Comparison of ENCODE assay signal across 1 cellular context in the genomic region with DNA sequence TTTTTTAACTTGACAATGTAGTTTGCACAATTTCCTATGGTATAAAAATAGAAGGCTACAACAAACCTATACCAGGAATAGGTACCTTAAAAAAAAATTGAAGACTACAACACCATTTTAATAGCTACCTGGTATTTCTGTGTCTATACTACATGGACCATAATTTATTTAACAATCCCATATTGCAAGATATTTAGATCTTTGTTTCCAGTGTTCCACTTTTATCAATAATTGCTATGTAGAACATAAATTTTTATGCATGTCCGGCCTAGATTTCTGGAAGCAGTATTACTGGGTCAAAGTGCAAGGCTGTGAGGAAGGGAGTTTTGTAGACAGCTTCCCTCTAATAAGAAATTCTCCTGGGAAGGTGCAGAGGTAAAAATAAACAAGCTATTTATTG.
TF ChIP-seq lines count a peak whose summit lies in the region.

No MANE protein-coding gene starts in this region.

TF ChIP-seq in HepG2, 621 proteins besides CTCF, POLR2A, EP300 and RAD21 (continues in another document):
- TF ChIP-seq FOXP1 (IDR thresholded peaks at IDR 0.05): no peak
- TF ChIP-seq FOXP1 (CRISPR knock-in tag; IDR thresholded peaks at IDR 0.05): no peak
- peak; percentile 17; the same call in 1 of the 2 replicates for TF ChIP-seq NR2F6 (IDR thresholded peaks at IDR 0.05)
- TF ChIP-seq NR2F6 (CRISPR knock-in tag; IDR thresholded peaks at IDR 0.05): no peak
- no peak for TF ChIP-seq ZNF460 (CRISPR knock-in tag; IDR thresholded peaks at IDR 0.05; ENCODE audit: borderline replicate concordance)
- TF ChIP-seq CBX1 (IDR thresholded peaks at IDR 0.05; ENCODE audit: low read depth): no peak
- no peak for TF ChIP-seq ZNF746 (CRISPR knock-in tag; IDR thresholded peaks at IDR 0.05)
- peak; percentile 32; the same call in 1 of the 2 replicates for TF ChIP-seq MTF2 (CRISPR knock-in tag; IDR thresholded peaks at IDR 0.05; ENCODE audit: borderline replicate concordance)
- TF ChIP-seq ATF7-NPFF (CRISPR knock-in tag; IDR thresholded peaks at IDR 0.05; ENCODE audit: low read depth): peak; percentile 73; the same call in 1 of the 2 replicates
- TF ChIP-seq ZNF225 (CRISPR knock-in tag; IDR thresholded peaks at IDR 0.05): no peak
- no peak for TF ChIP-seq MAFG (CRISPR knock-in tag; IDR thresholded peaks at IDR 0.05)
- TF ChIP-seq, protein P1, sequence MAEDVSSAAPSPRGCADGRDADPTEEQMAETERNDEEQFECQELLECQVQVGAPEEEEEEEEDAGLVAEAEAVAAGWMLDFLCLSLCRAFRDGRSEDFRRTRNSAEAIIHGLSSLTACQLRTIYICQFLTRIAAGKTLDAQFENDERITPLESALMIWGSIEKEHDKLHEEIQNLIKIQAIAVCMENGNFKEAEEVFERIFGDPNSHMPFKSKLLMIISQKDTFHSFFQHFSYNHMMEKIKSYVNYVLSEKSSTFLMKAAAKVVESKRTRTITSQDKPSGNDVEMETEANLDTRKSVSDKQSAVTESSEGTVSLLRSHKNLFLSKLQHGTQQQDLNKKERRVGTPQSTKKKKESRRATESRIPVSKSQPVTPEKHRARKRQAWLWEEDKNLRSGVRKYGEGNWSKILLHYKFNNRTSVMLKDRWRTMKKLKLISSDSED (CRISPR knock-in tag; IDR thresholded peaks at IDR 0.05): no peak
- TF ChIP-seq SAP130 (CRISPR knock-in tag; IDR thresholded peaks at IDR 0.05; ENCODE audit: low read depth): 0 out of 2 replicates have a peak, but pooled peaks have one; percentile 2
- TF ChIP-seq CBX5 (CRISPR knock-in tag; IDR thresholded peaks at IDR 0.05; ENCODE audit: borderline replicate concordance): no peak
- TF ChIP-seq ARNT2 (CRISPR knock-in tag; IDR thresholded peaks at IDR 0.05; ENCODE audit: low read depth): 0 out of 2 replicates have a peak, but pooled peaks have one; percentile 41
- no peak for TF ChIP-seq DR1 (CRISPR knock-in tag; IDR thresholded peaks at IDR 0.05)
- TF ChIP-seq KAT8 (CRISPR knock-in tag; IDR thresholded peaks at IDR 0.05): no peak
- TF ChIP-seq, protein P2, sequence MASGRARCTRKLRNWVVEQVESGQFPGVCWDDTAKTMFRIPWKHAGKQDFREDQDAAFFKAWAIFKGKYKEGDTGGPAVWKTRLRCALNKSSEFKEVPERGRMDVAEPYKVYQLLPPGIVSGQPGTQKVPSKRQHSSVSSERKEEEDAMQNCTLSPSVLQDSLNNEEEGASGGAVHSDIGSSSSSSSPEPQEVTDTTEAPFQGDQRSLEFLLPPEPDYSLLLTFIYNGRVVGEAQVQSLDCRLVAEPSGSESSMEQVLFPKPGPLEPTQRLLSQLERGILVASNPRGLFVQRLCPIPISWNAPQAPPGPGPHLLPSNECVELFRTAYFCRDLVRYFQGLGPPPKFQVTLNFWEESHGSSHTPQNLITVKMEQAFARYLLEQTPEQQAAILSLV (CRISPR knock-in tag; IDR thresholded peaks at IDR 0.05; ENCODE audit: borderline replicate concordance): no peak
- no peak for TF ChIP-seq RBM39 (IDR thresholded peaks at IDR 0.05; ENCODE audit: low read depth, low read length, poor library complexity, severe bottlenecking)
- TF ChIP-seq, protein P3, sequence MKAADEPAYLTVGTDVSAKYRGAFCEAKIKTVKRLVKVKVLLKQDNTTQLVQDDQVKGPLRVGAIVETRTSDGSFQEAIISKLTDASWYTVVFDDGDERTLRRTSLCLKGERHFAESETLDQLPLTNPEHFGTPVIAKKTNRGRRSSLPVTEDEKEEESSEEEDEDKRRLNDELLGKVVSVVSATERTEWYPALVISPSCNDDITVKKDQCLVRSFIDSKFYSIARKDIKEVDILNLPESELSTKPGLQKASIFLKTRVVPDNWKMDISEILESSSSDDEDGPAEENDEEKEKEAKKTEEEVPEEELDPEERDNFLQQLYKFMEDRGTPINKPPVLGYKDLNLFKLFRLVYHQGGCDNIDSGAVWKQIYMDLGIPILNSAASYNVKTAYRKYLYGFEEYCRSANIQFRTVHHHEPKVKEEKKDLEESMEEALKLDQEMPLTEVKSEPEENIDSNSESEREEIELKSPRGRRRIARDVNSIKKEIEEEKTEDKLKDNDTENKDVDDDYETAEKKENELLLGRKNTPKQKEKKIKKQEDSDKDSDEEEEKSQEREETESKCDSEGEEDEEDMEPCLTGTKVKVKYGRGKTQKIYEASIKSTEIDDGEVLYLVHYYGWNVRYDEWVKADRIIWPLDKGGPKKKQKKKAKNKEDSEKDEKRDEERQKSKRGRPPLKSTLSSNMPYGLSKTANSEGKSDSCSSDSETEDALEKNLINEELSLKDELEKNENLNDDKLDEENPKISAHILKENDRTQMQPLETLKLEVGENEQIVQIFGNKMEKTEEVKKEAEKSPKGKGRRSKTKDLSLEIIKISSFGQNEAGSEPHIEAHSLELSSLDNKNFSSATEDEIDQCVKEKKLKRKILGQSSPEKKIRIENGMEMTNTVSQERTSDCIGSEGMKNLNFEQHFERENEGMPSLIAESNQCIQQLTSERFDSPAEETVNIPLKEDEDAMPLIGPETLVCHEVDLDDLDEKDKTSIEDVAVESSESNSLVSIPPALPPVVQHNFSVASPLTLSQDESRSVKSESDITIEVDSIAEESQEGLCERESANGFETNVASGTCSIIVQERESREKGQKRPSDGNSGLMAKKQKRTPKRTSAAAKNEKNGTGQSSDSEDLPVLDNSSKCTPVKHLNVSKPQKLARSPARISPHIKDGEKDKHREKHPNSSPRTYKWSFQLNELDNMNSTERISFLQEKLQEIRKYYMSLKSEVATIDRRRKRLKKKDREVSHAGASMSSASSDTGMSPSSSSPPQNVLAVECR (CRISPR knock-in tag; IDR thresholded peaks at IDR 0.05; ENCODE audit: borderline replicate concordance): no peak
- no peak for TF ChIP-seq TMF1 (CRISPR knock-in tag; IDR thresholded peaks at IDR 0.05; ENCODE audit: low read depth)
- no peak for TF ChIP-seq YEATS4 (CRISPR knock-in tag; IDR thresholded peaks at IDR 0.05; ENCODE audit: borderline replicate concordance)
- TF ChIP-seq DMAP1 (CRISPR knock-in tag; IDR thresholded peaks at IDR 0.05): no peak; the same call in 1 of the 2 replicates
- TF ChIP-seq, protein P4, sequence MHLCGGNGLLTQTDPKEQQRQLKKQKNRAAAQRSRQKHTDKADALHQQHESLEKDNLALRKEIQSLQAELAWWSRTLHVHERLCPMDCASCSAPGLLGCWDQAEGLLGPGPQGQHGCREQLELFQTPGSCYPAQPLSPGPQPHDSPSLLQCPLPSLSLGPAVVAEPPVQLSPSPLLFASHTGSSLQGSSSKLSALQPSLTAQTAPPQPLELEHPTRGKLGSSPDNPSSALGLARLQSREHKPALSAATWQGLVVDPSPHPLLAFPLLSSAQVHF (CRISPR knock-in tag; IDR thresholded peaks at IDR 0.05): no peak
- TF ChIP-seq ZSCAN12 (CRISPR knock-in tag; IDR thresholded peaks at IDR 0.05): no peak
- TF ChIP-seq, protein P5, sequence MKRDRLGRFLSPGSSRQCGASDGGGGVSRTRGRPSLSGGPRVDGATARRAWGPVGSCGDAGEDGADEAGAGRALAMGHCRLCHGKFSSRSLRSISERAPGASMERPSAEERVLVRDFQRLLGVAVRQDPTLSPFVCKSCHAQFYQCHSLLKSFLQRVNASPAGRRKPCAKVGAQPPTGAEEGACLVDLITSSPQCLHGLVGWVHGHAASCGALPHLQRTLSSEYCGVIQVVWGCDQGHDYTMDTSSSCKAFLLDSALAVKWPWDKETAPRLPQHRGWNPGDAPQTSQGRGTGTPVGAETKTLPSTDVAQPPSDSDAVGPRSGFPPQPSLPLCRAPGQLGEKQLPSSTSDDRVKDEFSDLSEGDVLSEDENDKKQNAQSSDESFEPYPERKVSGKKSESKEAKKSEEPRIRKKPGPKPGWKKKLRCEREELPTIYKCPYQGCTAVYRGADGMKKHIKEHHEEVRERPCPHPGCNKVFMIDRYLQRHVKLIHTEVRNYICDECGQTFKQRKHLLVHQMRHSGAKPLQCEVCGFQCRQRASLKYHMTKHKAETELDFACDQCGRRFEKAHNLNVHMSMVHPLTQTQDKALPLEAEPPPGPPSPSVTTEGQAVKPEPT (CRISPR knock-in tag; IDR thresholded peaks at IDR 0.05; ENCODE audit: low read depth): no peak
- no peak for TF ChIP-seq PHF21A (CRISPR knock-in tag; IDR thresholded peaks at IDR 0.05)
- TF ChIP-seq ZNF234 (CRISPR knock-in tag; conservative IDR thresholded peaks at IDR 0.05): no peak
- TF ChIP-seq CHD4 (IDR thresholded peaks at IDR 0.05; ENCODE audit: borderline replicate concordance, low read length): no peak
- no peak for TF ChIP-seq FOSL1 (CRISPR knock-in tag; IDR thresholded peaks at IDR 0.05; ENCODE audit: borderline replicate concordance)
- no peak for TF ChIP-seq ERF (CRISPR knock-in tag; IDR thresholded peaks at IDR 0.05)
- no peak for TF ChIP-seq ZNF883 (CRISPR knock-in tag; IDR thresholded peaks at IDR 0.05; ENCODE audit: not compliant biosample characterization)
- TF ChIP-seq ZFY (CRISPR knock-in tag; IDR thresholded peaks at IDR 0.05): no peak
- 0 out of 2 replicates have a peak, but pooled peaks have one; percentile 44 for TF ChIP-seq ZNF24 (IDR thresholded peaks at IDR 0.05)
- TF ChIP-seq PRPF4 (IDR thresholded peaks at IDR 0.05; ENCODE audit: low read depth, low read length, poor library complexity, severe bottlenecking): no peak
- no peak for TF ChIP-seq GABPA (IDR thresholded peaks at IDR 0.05; ENCODE audit: low read depth, low read length)
- no peak for TF ChIP-seq GABPA (CRISPR knock-in tag; IDR thresholded peaks at IDR 0.05; ENCODE audit: low read depth)
- TF ChIP-seq, protein P6, sequence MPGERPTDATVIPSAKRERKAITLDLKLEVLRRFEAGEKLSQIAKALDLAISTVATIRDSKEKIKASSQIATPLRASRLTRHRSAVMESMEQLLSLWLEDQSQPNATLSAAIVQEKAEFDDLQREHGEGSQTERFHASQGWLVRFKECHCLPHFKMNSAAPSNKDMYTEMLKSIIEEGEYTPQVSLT (CRISPR knock-in tag; IDR thresholded peaks at IDR 0.05; ENCODE audit: borderline replicate concordance, low read depth): no peak
- no peak for TF ChIP-seq KMT2A (CRISPR knock-in tag; IDR thresholded peaks at IDR 0.05)
- TF ChIP-seq TEAD2 (CRISPR knock-in tag; IDR thresholded peaks at IDR 0.05): no peak
- TF ChIP-seq, protein P7, sequence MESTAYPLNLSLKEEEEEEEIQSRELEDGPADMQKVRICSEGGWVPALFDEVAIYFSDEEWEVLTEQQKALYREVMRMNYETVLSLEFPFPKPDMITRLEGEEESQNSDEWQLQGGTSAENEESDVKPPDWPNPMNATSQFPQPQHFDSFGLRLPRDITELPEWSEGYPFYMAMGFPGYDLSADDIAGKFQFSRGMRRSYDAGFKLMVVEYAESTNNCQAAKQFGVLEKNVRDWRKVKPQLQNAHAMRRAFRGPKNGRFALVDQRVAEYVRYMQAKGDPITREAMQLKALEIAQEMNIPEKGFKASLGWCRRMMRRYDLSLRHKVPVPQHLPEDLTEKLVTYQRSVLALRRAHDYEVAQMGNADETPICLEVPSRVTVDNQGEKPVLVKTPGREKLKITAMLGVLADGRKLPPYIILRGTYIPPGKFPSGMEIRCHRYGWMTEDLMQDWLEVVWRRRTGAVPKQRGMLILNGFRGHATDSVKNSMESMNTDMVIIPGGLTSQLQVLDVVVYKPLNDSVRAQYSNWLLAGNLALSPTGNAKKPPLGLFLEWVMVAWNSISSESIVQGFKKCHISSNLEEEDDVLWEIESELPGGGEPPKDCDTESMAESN (CRISPR knock-in tag; conservative IDR thresholded peaks at IDR 0.05): 0 out of 2 replicates have a peak, but pooled peaks have one; percentile 39
- TF ChIP-seq ZNF777 (CRISPR knock-in tag; IDR thresholded peaks at IDR 0.05): no peak
- TF ChIP-seq ZNF614 (CRISPR knock-in tag; IDR thresholded peaks at IDR 0.05; ENCODE audit: borderline replicate concordance): no peak
- TF ChIP-seq, protein P8, sequence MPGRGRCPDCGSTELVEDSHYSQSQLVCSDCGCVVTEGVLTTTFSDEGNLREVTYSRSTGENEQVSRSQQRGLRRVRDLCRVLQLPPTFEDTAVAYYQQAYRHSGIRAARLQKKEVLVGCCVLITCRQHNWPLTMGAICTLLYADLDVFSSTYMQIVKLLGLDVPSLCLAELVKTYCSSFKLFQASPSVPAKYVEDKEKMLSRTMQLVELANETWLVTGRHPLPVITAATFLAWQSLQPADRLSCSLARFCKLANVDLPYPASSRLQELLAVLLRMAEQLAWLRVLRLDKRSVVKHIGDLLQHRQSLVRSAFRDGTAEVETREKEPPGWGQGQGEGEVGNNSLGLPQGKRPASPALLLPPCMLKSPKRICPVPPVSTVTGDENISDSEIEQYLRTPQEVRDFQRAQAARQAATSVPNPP (CRISPR knock-in tag; IDR thresholded peaks at IDR 0.05): 0 out of 2 replicates have a peak, but pooled peaks have one; percentile 13
- TF ChIP-seq, protein P9, sequence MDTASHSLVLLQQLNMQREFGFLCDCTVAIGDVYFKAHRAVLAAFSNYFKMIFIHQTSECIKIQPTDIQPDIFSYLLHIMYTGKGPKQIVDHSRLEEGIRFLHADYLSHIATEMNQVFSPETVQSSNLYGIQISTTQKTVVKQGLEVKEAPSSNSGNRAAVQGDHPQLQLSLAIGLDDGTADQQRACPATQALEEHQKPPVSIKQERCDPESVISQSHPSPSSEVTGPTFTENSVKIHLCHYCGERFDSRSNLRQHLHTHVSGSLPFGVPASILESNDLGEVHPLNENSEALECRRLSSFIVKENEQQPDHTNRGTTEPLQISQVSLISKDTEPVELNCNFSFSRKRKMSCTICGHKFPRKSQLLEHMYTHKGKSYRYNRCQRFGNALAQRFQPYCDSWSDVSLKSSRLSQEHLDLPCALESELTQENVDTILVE (CRISPR knock-in tag; IDR thresholded peaks at IDR 0.05): 0 out of 2 replicates have a peak, but pooled peaks have one; percentile 9
- TF ChIP-seq ZFP37 (CRISPR knock-in tag; IDR thresholded peaks at IDR 0.05; ENCODE audit: borderline replicate concordance): no peak
- TF ChIP-seq PPARG (CRISPR knock-in tag; conservative IDR thresholded peaks at IDR 0.05): peak; percentile 44
- no peak for TF ChIP-seq CBX2 (IDR thresholded peaks at IDR 0.05; ENCODE audit: low read depth, low read length)
- no peak for TF ChIP-seq CBX2 (CRISPR knock-in tag; IDR thresholded peaks at IDR 0.05; ENCODE audit: low read depth)
- TF ChIP-seq, protein P10, sequence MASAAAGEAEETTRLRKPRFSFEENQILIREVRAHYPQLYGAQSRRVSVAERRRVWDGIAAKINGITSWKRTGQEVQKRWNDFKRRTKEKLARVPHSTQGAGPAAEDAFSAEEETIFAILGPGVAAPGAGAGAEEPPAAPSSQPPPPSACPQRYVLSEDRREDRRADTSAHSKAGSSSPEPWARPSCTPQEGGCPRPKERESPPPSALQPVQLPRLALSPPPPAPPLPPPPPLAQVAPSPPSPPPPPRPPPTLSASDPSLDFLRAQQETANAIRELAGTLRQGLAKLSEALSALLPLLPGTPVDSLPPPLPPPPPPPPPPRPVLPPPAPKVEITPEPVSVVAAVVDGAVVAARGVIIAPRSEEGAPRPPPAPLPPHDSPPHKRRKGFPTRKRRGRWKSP (CRISPR knock-in tag; IDR thresholded peaks at IDR 0.05): no peak
- no peak for TF ChIP-seq ZNF550 (CRISPR knock-in tag; IDR thresholded peaks at IDR 0.05; ENCODE audit: borderline replicate concordance)
- no peak for TF ChIP-seq ATM (IDR thresholded peaks at IDR 0.05; ENCODE audit: borderline replicate concordance)
- TF ChIP-seq ZZZ3 (CRISPR knock-in tag; IDR thresholded peaks at IDR 0.05; ENCODE audit: borderline replicate concordance): no peak
